In the genomic region with DNA sequence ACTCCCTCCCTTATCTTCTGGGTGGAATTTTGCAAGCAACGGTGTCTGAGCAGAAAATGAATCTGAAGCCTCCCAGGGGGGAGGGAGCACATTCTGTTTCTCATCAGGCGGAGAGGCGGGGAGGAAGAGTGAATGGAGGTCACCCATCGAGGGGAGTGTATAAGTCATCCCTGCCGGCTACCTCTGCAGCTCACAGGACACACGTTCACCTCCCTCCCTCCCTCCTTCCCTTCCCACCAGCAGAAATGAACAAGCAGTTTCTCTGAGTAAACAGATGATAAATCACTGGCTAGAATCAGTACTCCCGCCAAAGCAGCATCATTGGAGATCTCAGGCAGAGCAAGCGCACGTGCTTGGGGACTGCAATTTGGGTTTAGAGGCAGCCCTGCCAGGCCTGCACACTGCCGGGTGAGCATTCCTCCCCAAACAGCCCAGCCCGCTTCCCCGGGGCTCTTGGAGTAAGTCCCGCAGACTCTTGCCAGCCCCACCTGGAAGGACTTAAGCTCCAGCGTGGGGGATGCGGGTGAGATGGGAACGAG, we compare ENCODE assay signal across 11 cellular contexts. TPM values are rescaled to one million over a fixed set of nuclear protein-coding genes. Genes with fewer than 3 reads are reported as not detected.
A peak's percentile ranks its signal among the peaks of the same experiment; 100 is the strongest.
DNase-seq lines count a peak whose midpoint lies in the region; ATAC-seq, FAIRE-seq and TF ChIP-seq lines count a peak whose summit lies in the region.
"Had no signal": no experiment of that assay in that cellular context is flagged by ENCODE, and none has a peak within 500 bp of the region (broad histone marks: within the 10 kb centered on the region; RNA-seq: fewer than 3 reads in every experiment).

No MANE protein-coding gene starts in this region.

- no peak overlapping the region for H3K9ac ChIP-seq in neuronal stem cell (ENCODE audit: low read depth, low read length, poor library complexity)

- H3K23ac ChIP-seq in neuronal stem cell (ENCODE audit: low read depth, low read length, poor library complexity) = no peak overlapping the region

- no peak for TF ChIP-seq CTCF in BE2C (IDR thresholded peaks at IDR 0.05; ENCODE audit: low read depth, low read length)
- TF ChIP-seq CTCF in endothelial cell (IDR thresholded peaks at IDR 0.05; ENCODE audit: unreplicated experiment) = no peak

- FAIRE-seq in GM19239 (lab: Jason Lieb, UNC) = no peak

- H3K27me3 ChIP-seq in BE2C = no peaks in the 10 kb centered on the region
- peaks cover 0 to 14% (median 9%) of the 10 kb centered on the region in 3 experiments for H3K27me3 ChIP-seq in neuronal stem cell (ENCODE audit: control insufficient read depth in 3 of 3, insufficient read depth in 3 of 3, low read depth in 1 of 3, low read length in 3 of 3)

- no peak overlapping the region for H3K14ac ChIP-seq in neuronal stem cell (ENCODE audit: low read length)

- no peak overlapping the region for H2BK12ac ChIP-seq in neuronal stem cell (ENCODE audit: low read length)

- peak overlapping the region; percentile 58 for H2AFZ ChIP-seq in neuronal stem cell (ENCODE audit: low read length)

- no peak overlapping the region for H3K4ac ChIP-seq in neuronal stem cell (ENCODE audit: low read length)

- no peak overlapping the region for H4K91ac ChIP-seq in neuronal stem cell (ENCODE audit: low read depth, low read length, poor library complexity)

- H2AK5ac ChIP-seq in neuronal stem cell (ENCODE audit: low read depth, low read length) = no peak overlapping the region

- H3K4me2 ChIP-seq in neuronal stem cell (ENCODE audit: insufficient read depth, low read length, poor library complexity, severe bottlenecking) = no peak overlapping the region

- H3K4me3 Mint-ChIP-seq in endothelial cell (ENCODE audit: unreplicated experiment) = no peak overlapping the region
- H3K4me3 Mint-ChIP-seq: activated naive CD4-positive, alpha-beta T cell treated with anti-CD3 and anti-CD28 coated beads for 36 hours had no signal

- H3K27ac Mint-ChIP-seq in endothelial cell (ENCODE audit: unreplicated experiment) = no peak overlapping the region

- H3K9me3 Mint-ChIP-seq in endothelial cell (ENCODE audit: unreplicated experiment) = no peaks in the 10 kb centered on the region
- H3K9me3 Mint-ChIP-seq: activated naive CD4-positive, alpha-beta T cell treated with anti-CD3 and anti-CD28 coated beads for 36 hours had no signal

- H3K27ac ChIP-seq in epithelial cell of prostate (no peak overlapping the region), neuronal stem cell (replicated peaks; ENCODE audit: low read length) (no peak overlapping the region)
- H3K27ac ChIP-seq: left lung had no signal

- H3K36me3 ChIP-seq in BE2C (no peaks in the 10 kb centered on the region), neuronal stem cell (replicated peaks in 1 of 2; ENCODE audit: control insufficient read depth in 2 of 2, insufficient read depth in 2 of 2, low read length in 2 of 2) (no peaks in the 10 kb centered on the region)
- H3K36me3 ChIP-seq: left lung had no signal

- peak overlapping the region; percentile 54 for H3K18ac ChIP-seq in neuronal stem cell (ENCODE audit: low read length)

- peaks cover 18% of the 10 kb centered on the region for H3K27me3 Mint-ChIP-seq in endothelial cell (ENCODE audit: unreplicated experiment)

- no peak overlapping the region for H2BK15ac ChIP-seq in neuronal stem cell (ENCODE audit: low read length)

- no peak overlapping the region for H2BK120ac ChIP-seq in neuronal stem cell (ENCODE audit: low read depth, low read length)

- no peaks in the 10 kb centered on the region for H3K9me3 ChIP-seq in BE2C
- H3K9me3 ChIP-seq in neuronal stem cell (replicated peaks in 1 of 2; ENCODE audit: control insufficient read depth in 2 of 2, insufficient read depth in 1 of 2, low read depth in 1 of 2, low read length in 2 of 2) = peaks cover 0 to 5% of the 10 kb centered on the region in 2 donors
- H3K9me3 ChIP-seq: left lung had no signal

- no peak overlapping the region for H3K4me3 ChIP-seq in BE2C (ENCODE audit: low read depth, low read length)
- no peak overlapping the region for H3K4me3 ChIP-seq in neuronal stem cell (ENCODE audit: low read length in 2 of 2)
- H3K4me3 ChIP-seq: left lung had no signal

- H2BK5ac ChIP-seq in neuronal stem cell (ENCODE audit: low read length) = no peak overlapping the region

- H3K79me1 ChIP-seq in neuronal stem cell (ENCODE audit: low read depth, low read length) = no peaks in the 10 kb centered on the region

- H3K4me1 ChIP-seq in BE2C (peaks cover 38% of the 10 kb centered on the region), neuronal stem cell (ENCODE audit: control insufficient read depth in 2 of 2, insufficient read depth in 1 of 2, low read depth in 1 of 2, low read length in 2 of 2) (peaks cover 16 to 42% of the 10 kb centered on the region in 2 donors)

- no peak overlapping the region for H4K8ac ChIP-seq in neuronal stem cell (ENCODE audit: low read depth, low read length)

- DNase-seq in BE2C (peak; percentile 49), NCI-H1417 (lab: John Stamatoyannopoulos, UW) (peak; percentile 21 to 87 (median 73)), epithelial cell of prostate (ENCODE audit: low read depth, low spot score) (peak; percentile 64), neuronal stem cell (ENCODE audit: low spot score) (no peak), GM19239 (ENCODE audit: insufficient read length, low spot score) (no peak), islet precursor cell (no peak), endothelial cell (ENCODE audit: low spot score) (no peak)
- DNase-seq: activated naive CD4-positive, alpha-beta T cell treated with anti-CD3 and anti-CD28 coated beads for 36 hours had no signal

- H3K4me1 Mint-ChIP-seq in endothelial cell (ENCODE audit: unreplicated experiment) = peaks cover 49% of the 10 kb centered on the region

- ATAC-seq in GM18858 (IDR thresholded peaks at IDR 0.05; ENCODE audit: unreplicated experiment) = no peak
- ATAC-seq: left lung had no signal

- no CpG with 5 or more reads among the region's 16 CpGs for WGBS in neuronal stem cell (ENCODE audit: extremely low coverage in 2 of 2, insufficient read length in 2 of 2, insufficient replicate concordance in 1 of 2), 2 donors

- H3K36me3 Mint-ChIP-seq in endothelial cell (ENCODE audit: low read depth, unreplicated experiment) = peaks cover 5% of the 10 kb centered on the region

RNA-seq across cellular contexts. Expression of gene CPN2, which starts 38.3 kb away (rescaled TPM):
- polyA plus RNA-seq in BE2C (2012; ENCODE audit: insufficient read depth, insufficient read length, low read depth) = not detected
- polyA plus RNA-seq in neuronal stem cell (2013, experiment 1 of 2) = not detected
- not detected for polyA plus RNA-seq in neuronal stem cell (2013, experiment 2 of 2)
- total RNA-seq in endothelial cell (ENCODE audit: unreplicated experiment) = not detected
- total RNA-seq: activated naive CD4-positive, alpha-beta T cell treated with anti-CD3 and anti-CD28 coated beads for 36 hours; left lung; RPMI7951 had no signal

RNA-seq across cellular contexts. Expression of gene LRRC15, which starts 56.7 kb away (rescaled TPM):
- not detected for polyA plus RNA-seq in BE2C (2012; ENCODE audit: insufficient read depth, insufficient read length, low read depth)
- polyA plus RNA-seq in neuronal stem cell (2013, experiment 1 of 2) = 0.01 TPM
- 0.01 TPM for polyA plus RNA-seq in neuronal stem cell (2013, experiment 2 of 2)
- total RNA-seq in endothelial cell (ENCODE audit: unreplicated experiment) = not detected
- total RNA-seq: activated naive CD4-positive, alpha-beta T cell treated with anti-CD3 and anti-CD28 coated beads for 36 hours had no signal

Comparison
In these comparisons a context has a peak if more than half of its experiments do, and no peak if none do; other contexts are left out.
1. DNase-seq: peak in BE2C (single experiment), NCI-H1417 (3 of 3) and epithelial cell of prostate (single experiment); none in neuronal stem cell (single experiment), GM19239 (single experiment), islet precursor cell (single experiment) and endothelial cell (single experiment).